1 cellular context compared by ENCODE assay signal in the genomic region with DNA sequence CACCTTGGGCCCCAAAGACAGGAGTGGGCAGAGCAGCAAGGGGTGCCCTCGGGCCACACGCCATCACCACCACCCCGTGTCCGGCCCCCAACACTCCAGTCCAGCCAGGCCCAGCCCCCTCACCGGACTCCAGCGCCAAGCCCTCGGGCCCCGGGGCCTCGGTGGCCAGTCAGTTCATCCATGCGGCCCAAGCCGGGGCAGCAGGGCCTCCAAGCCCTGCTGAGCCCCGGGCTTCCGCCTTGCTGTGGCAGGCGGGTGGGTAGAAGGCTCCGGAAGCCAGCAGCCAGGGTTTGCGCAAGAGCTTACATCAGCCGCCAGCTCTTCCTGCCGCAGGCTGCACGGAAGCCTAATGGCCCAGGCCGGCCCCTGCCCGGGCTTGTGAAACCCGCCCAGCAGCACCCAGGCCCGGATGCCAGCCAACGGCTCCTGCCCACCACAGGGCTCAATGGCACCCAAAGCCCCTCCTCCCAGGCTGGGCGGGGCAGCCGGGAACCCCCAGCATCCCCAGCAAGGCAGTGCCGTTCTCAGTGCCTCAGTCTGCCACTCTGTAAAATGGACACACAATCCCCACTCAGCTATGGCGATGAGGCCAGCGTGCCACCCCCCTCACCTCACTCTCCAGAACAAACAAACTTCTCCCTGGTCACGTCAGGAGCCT.
TF ChIP-seq lines count a peak whose summit lies in the region.

No MANE protein-coding gene starts in this region.

TF ChIP-seq in A549, 52 proteins besides CTCF, POLR2A, EP300 and RAD21 (continued from another document):
- TF ChIP-seq, protein P1, sequence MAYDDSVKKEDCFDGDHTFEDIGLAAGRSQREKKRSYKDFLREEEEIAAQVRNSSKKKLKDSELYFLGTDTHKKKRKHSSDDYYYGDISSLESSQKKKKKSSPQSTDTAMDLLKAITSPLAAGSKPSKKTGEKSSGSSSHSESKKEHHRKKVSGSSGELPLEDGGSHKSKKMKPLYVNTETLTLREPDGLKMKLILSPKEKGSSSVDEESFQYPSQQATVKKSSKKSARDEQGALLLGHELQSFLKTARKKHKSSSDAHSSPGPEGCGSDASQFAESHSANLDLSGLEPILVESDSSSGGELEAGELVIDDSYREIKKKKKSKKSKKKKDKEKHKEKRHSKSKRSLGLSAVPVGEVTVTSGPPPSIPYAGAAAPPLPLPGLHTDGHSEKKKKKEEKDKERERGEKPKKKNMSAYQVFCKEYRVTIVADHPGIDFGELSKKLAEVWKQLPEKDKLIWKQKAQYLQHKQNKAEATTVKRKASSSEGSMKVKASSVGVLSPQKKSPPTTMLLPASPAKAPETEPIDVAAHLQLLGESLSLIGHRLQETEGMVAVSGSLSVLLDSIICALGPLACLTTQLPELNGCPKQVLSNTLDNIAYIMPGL (CRISPR knock-in tag; IDR thresholded peaks at IDR 0.05; ENCODE audit: borderline replicate concordance): no peak
- TF ChIP-seq KDM1A (IDR thresholded peaks at IDR 0.05; ENCODE audit: low read depth): peak; percentile 100
- TF ChIP-seq HOXA7 (CRISPR knock-in tag; IDR thresholded peaks at IDR 0.05): no peak
- peak; percentile 99 for TF ChIP-seq HDAC2 (IDR thresholded peaks at IDR 0.05)
- TF ChIP-seq, protein P2, sequence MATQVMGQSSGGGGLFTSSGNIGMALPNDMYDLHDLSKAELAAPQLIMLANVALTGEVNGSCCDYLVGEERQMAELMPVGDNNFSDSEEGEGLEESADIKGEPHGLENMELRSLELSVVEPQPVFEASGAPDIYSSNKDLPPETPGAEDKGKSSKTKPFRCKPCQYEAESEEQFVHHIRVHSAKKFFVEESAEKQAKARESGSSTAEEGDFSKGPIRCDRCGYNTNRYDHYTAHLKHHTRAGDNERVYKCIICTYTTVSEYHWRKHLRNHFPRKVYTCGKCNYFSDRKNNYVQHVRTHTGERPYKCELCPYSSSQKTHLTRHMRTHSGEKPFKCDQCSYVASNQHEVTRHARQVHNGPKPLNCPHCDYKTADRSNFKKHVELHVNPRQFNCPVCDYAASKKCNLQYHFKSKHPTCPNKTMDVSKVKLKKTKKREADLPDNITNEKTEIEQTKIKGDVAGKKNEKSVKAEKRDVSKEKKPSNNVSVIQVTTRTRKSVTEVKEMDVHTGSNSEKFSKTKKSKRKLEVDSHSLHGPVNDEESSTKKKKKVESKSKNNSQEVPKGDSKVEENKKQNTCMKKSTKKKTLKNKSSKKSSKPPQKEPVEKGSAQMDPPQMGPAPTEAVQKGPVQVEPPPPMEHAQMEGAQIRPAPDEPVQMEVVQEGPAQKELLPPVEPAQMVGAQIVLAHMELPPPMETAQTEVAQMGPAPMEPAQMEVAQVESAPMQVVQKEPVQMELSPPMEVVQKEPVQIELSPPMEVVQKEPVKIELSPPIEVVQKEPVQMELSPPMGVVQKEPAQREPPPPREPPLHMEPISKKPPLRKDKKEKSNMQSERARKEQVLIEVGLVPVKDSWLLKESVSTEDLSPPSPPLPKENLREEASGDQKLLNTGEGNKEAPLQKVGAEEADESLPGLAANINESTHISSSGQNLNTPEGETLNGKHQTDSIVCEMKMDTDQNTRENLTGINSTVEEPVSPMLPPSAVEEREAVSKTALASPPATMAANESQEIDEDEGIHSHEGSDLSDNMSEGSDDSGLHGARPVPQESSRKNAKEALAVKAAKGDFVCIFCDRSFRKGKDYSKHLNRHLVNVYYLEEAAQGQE (IDR thresholded peaks at IDR 0.05): no peak
- TF ChIP-seq PHF8 (IDR thresholded peaks at IDR 0.05; ENCODE audit: borderline replicate concordance, low read depth): peak; percentile 79
- no peak for TF ChIP-seq CBX2 (IDR thresholded peaks at IDR 0.05; ENCODE audit: borderline replicate concordance, low read depth)
- TF ChIP-seq, protein P3, sequence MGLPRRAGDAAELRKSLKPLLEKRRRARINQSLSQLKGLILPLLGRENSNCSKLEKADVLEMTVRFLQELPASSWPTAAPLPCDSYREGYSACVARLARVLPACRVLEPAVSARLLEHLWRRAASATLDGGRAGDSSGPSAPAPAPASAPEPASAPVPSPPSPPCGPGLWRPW (IDR thresholded peaks at IDR 0.05): peak; percentile 67; the same call in 1 of the 2 replicates
- TF ChIP-seq CEBPB (IDR thresholded peaks at IDR 0.05): peak; percentile 98 to 99
- TF ChIP-seq CHD4 (IDR thresholded peaks at IDR 0.05; ENCODE audit: borderline replicate concordance): peak; percentile 99
- TF ChIP-seq FOSB (CRISPR knock-in tag; IDR thresholded peaks at IDR 0.05): no peak
- no peak for TF ChIP-seq ZSCAN20 (CRISPR knock-in tag; IDR thresholded peaks at IDR 0.05)
- TF ChIP-seq, protein P4, sequence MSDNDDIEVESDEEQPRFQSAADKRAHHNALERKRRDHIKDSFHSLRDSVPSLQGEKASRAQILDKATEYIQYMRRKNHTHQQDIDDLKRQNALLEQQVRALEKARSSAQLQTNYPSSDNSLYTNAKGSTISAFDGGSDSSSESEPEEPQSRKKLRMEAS (IDR thresholded peaks at IDR 0.05): peak; percentile 70; the same call in 1 of the 2 replicates
- no peak for TF ChIP-seq ZC3H11A (IDR thresholded peaks at IDR 0.05)
- TF ChIP-seq, protein P5, sequence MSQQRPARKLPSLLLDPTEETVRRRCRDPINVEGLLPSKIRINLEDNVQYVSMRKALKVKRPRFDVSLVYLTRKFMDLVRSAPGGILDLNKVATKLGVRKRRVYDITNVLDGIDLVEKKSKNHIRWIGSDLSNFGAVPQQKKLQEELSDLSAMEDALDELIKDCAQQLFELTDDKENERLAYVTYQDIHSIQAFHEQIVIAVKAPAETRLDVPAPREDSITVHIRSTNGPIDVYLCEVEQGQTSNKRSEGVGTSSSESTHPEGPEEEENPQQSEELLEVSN (IDR thresholded peaks at IDR 0.05; ENCODE audit: borderline replicate concordance, low read depth): no peak
- TF ChIP-seq JUN (IDR thresholded peaks at IDR 0.05): peak; percentile 66 to 88
- TF ChIP-seq, protein P6, sequence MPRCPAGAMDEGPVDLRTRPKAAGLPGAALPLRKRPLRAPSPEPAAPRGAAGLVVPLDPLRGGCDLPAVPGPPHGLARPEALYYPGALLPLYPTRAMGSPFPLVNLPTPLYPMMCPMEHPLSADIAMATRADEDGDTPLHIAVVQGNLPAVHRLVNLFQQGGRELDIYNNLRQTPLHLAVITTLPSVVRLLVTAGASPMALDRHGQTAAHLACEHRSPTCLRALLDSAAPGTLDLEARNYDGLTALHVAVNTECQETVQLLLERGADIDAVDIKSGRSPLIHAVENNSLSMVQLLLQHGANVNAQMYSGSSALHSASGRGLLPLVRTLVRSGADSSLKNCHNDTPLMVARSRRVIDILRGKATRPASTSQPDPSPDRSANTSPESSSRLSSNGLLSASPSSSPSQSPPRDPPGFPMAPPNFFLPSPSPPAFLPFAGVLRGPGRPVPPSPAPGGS (IDR thresholded peaks at IDR 0.05): peak; percentile 84; the same call in 2 of the 3 replicates
- 0 out of 2 replicates have a peak, but pooled peaks have one; percentile 28 for TF ChIP-seq MAZ (IDR thresholded peaks at IDR 0.05; ENCODE audit: borderline replicate concordance, low read depth, low read length)
- 0 out of 2 replicates have a peak, but pooled peaks have one; percentile 56 for TF ChIP-seq ESRRA (IDR thresholded peaks at IDR 0.05; ENCODE audit: borderline replicate concordance, low read length)
- TF ChIP-seq ZFP36 (IDR thresholded peaks at IDR 0.05; ENCODE audit: borderline replicate concordance, partially characterized antibody): peak; percentile 31
- TF ChIP-seq NFE2L2 (conservative IDR thresholded peaks at IDR 0.05; ENCODE audit: low read length): no peak
- TF ChIP-seq EHF (CRISPR knock-in tag; IDR thresholded peaks at IDR 0.05): no peak
TF ChIP-seq in A549: peak in this region for 15.
